1 cellular context compared by ENCODE assay signal in the genomic region with DNA sequence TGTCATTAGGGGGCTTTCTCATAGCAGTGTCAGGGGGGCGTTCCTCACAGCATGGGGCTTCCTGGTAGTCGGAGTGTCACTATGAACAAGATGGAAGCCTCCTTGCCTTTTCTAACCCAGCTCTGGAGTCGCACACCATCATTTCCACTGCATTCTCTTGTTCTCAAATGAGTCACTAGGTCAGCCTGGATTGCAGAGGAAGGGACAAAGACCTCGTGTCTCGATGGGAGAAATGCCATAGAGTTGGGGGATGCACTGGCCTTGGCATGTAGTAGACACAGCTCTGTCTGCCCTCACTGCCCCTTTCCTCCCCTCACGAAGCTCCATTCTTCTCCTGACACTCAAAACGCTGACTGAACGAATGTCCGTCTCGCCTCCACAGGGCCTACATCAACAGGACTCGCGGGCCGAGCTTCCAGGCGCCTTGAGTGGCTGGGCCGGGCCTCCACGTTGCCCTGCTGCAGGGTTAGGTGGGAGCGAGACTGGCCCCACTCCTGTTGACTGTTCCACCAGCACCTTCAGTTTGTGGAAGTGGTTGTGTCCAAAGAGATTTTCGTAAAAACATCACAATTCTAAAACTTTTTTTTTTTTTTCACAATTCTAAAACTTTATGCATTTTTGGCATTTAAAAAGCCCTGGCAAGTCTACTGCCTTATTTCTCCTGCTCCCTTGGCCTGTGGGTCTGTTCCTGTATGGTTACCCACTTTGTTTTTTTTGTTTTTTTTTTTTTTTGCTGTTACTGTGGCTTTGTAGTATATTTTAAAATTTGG.
TF ChIP-seq lines count a peak whose summit lies in the region.

No MANE protein-coding gene starts in this region.

TF ChIP-seq in HepG2, 621 proteins besides CTCF, POLR2A, EP300 and RAD21:
- 0 out of 4 replicates have a peak, but pooled peaks have one; percentile 12 to 19 for TF ChIP-seq MAFK (conservative IDR thresholded peaks at IDR 0.05 in 1 of 2, IDR thresholded peaks at IDR 0.05 in 1 of 2; ENCODE audit: low read length in 2 of 2)
- TF ChIP-seq, protein P1, sequence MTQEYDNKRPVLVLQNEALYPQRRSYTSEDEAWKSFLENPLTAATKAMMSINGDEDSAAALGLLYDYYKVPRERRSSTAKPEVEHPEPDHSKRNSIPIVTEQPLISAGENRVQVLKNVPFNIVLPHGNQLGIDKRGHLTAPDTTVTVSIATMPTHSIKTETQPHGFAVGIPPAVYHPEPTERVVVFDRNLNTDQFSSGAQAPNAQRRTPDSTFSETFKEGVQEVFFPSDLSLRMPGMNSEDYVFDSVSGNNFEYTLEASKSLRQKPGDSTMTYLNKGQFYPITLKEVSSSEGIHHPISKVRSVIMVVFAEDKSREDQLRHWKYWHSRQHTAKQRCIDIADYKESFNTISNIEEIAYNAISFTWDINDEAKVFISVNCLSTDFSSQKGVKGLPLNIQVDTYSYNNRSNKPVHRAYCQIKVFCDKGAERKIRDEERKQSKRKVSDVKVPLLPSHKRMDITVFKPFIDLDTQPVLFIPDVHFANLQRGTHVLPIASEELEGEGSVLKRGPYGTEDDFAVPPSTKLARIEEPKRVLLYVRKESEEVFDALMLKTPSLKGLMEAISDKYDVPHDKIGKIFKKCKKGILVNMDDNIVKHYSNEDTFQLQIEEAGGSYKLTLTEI (CRISPR knock-in tag; conservative IDR thresholded peaks at IDR 0.05) = no peak
